In the genomic region with DNA sequence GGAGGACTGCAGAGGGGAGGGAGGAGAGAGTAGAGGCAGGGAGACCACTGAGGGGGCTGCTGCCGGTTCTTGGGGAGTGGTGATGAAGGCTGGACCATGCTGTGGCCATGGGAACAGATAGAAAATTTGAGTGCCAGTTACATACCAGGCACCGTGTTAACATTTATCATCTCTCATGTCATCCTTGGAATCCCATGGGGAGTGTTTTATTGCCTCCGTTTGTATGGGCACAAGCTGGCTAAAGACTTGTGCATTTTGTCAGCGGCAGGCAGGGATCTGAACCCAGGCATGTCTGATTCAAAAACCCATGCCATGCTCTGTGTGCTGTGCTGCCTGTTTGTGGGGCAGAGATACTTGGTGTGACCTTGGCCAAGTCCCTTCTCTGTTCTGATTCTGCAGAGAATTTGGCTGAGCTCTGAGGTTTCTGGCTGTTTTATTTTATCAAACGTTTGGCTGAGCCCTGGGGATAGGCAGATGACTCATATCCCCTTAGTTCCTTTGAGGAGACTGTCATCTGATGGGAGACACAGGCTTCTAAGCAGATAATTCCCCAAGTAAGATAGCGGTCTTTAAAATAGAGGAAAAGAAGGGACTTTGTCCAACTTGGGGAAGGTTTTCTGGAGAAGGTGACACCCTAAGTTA, we compare ENCODE assay signal across 14 cellular contexts. TPM values are rescaled to one million over a fixed set of nuclear protein-coding genes. Genes with fewer than 3 reads are reported as not detected.
DNase-seq lines count a peak whose midpoint lies in the region; ATAC-seq and TF ChIP-seq lines count a peak whose summit lies in the region.
"Had no signal": no experiment of that assay in that cellular context is flagged by ENCODE, and none has a peak within 500 bp of the region (broad histone marks: within the 10 kb centered on the region; RNA-seq: fewer than 3 reads in every experiment).

No MANE protein-coding gene starts in this region.

- ATAC-seq in Right ventricle myocardium inferior (no peak), GM18498 (IDR thresholded peaks at IDR 0.05; ENCODE audit: unreplicated experiment) (no peak), HG03520 (IDR thresholded peaks at IDR 0.05; ENCODE audit: unreplicated experiment) (no peak)
- ATAC-seq: gastroesophageal sphincter; mucosa of descending colon; stimulated activated naive CD8-positive, alpha-beta T cell treated with anti-CD3 and anti-CD28 coated beads, Interleukin-15, amount 100 ng/mL, for 72 hours had no signal

- DNase-seq in right atrium auricular region (ENCODE audit: low spot score) (no peak), Right ventricle myocardium inferior (ENCODE audit: missing footprints) (no peak), amniotic stem cell (lab: John Stamatoyannopoulos, UW) (peak; percentile 36), kidney glomerular epithelial cell (lab: John Stamatoyannopoulos, UW) (peak; percentile 28), vagina (ENCODE audit: extremely low spot score in 2 of 2) (no peak), NCI-H69 (lab: John Stamatoyannopoulos, UW) (no peak)
- DNase-seq: activated CD4-positive, alpha-beta T cell treated with anti-CD3 and anti-CD28 coated beads for 4 hours; mucosa of descending colon; NCI-H1092; stimulated activated CD4-positive, alpha-beta T cell treated with anti-CD3 and anti-CD28 coated beads, Interleukin-15, amount 100 ng/mL, for 24 hours; stimulated activated naive CD8-positive, alpha-beta T cell treated with anti-CD3 and anti-CD28 coated beads, Interleukin-15, amount 100 ng/mL, for 72 hours had no signal

- H3K36me3 ChIP-seq in right atrium auricular region (no peaks in the 10 kb centered on the region), vagina (no peaks in the 10 kb centered on the region)
- H3K36me3 ChIP-seq: gastroesophageal sphincter had no signal

- intact Hi-C loops in Right ventricle myocardium inferior (cut with DNase I) (loop anchor here (2.0 kb wide), 2 partner anchors 21 to 29 kb away; no protein-coding TSS in a partner anchor), vagina (cut with DNase I) (no loop called here)

- H3K27me3 ChIP-seq in right atrium auricular region (no peaks in the 10 kb centered on the region), vagina (no peaks in the 10 kb centered on the region)
- H3K27me3 ChIP-seq: gastroesophageal sphincter had no signal

- H3K4me3 ChIP-seq in right atrium auricular region (no peak overlapping the region), vagina (no peak overlapping the region)
- H3K4me3 ChIP-seq: gastroesophageal sphincter, mucosa of descending colon had no signal

- no peak for TF ChIP-seq POLR2A in vagina (IDR thresholded peaks at IDR 0.05)

- H3K27ac ChIP-seq in right atrium auricular region, result peak overlapping the region; percentile 73 to 81
- peak overlapping the region; percentile 88 for H3K27ac ChIP-seq in vagina

- H3K4me1 ChIP-seq in right atrium auricular region (peaks cover 3 to 88% of the 10 kb centered on the region in 2 donors), vagina (peaks cover 97% of the 10 kb centered on the region)

- TF ChIP-seq CTCF in right atrium auricular region (IDR thresholded peaks at IDR 0.05) (no peak), vagina (IDR thresholded peaks at IDR 0.05) (no peak)

- no peaks in the 10 kb centered on the region for H3K9me3 ChIP-seq in right atrium auricular region
- H3K9me3 ChIP-seq in vagina, result no peaks in the 10 kb centered on the region
- H3K9me3 ChIP-seq: gastroesophageal sphincter, mucosa of descending colon had no signal

RNA-seq across cellular contexts. Expression of gene COL27A1, which starts 22.2 kb away (rescaled TPM):
- 1 to 10 TPM; 1.5 to 2.7 TPM for total RNA-seq in right atrium auricular region
- 9.8 TPM for total RNA-seq in Right ventricle myocardium inferior
- 17.2 TPM for total RNA-seq in vagina

Comparison
In these comparisons a context has a peak if more than half of its experiments do, and no peak if none do; other contexts are left out.
1. DNase-seq: peak in amniotic stem cell (single experiment) and kidney glomerular epithelial cell (single experiment); none in right atrium auricular region (single experiment), Right ventricle myocardium inferior (single experiment), vagina (0 of 2) and NCI-H69 (single experiment).